ENCODE assay signal across 1 cellular context in genomic region chr11:9461068-9461759, GRCh38.
A peak's percentile ranks its signal among the peaks of the same experiment; 100 is the strongest.
TF ChIP-seq lines count a peak whose summit lies in the region.

No MANE protein-coding gene starts in this region.

TF ChIP-seq in HepG2, 621 proteins besides CTCF, POLR2A, EP300 and RAD21 (continued from another document and continues in another):
- TF ChIP-seq ZBTB39 (CRISPR knock-in tag; IDR thresholded peaks at IDR 0.05) (no peak), DRAP1 (CRISPR knock-in tag; IDR thresholded peaks at IDR 0.05) (no peak), ZNF616 (CRISPR knock-in tag; IDR thresholded peaks at IDR 0.05; ENCODE audit: low read depth) (no peak), ZNF501 (CRISPR knock-in tag; IDR thresholded peaks at IDR 0.05) (peak; percentile 86; the same call in 1 of the 2 replicates), FOXP4 (CRISPR knock-in tag; IDR thresholded peaks at IDR 0.05) (peak; percentile 23; the same call in 1 of the 2 replicates), CBX1 (IDR thresholded peaks at IDR 0.05; ENCODE audit: low read depth) (no peak), ZBTB20 (CRISPR knock-in tag; IDR thresholded peaks at IDR 0.05; ENCODE audit: borderline replicate concordance, low read depth) (no peak), KDM5A (IDR thresholded peaks at IDR 0.05; ENCODE audit: borderline replicate concordance, low read length) (no peak), ZNF337 (CRISPR knock-in tag; IDR thresholded peaks at IDR 0.05; ENCODE audit: borderline replicate concordance, low read depth) (no peak), POLR2AphosphoS2 (IDR thresholded peaks at IDR 0.05; ENCODE audit: low read depth, low read length) (peak; percentile 83; the same call in 1 of the 2 replicates), ISL2 (CRISPR knock-in tag; IDR thresholded peaks at IDR 0.05) (peak; percentile 15; the same call in 1 of the 2 replicates), POGZ (CRISPR knock-in tag; IDR thresholded peaks at IDR 0.05) (no peak), NR2C2 (CRISPR knock-in tag; IDR thresholded peaks at IDR 0.05; ENCODE audit: borderline replicate concordance) (no peak), HNRNPUL1 (IDR thresholded peaks at IDR 0.05; ENCODE audit: low read depth, low read length) (peak; percentile 67; the same call in 1 of the 2 replicates), SUZ12 (IDR thresholded peaks at IDR 0.05; ENCODE audit: low read depth, low read length) (no peak), ZMYM3 (CRISPR knock-in tag; IDR thresholded peaks at IDR 0.05) (no peak), ZNF720 (CRISPR knock-in tag; IDR thresholded peaks at IDR 0.05) (no peak), ZNF124 (CRISPR knock-in tag; IDR thresholded peaks at IDR 0.05) (peak; percentile 81; the same call in 1 of the 2 replicates), PHB2 (IDR thresholded peaks at IDR 0.05; ENCODE audit: partially characterized antibody) (no peak), ZFP41 (CRISPR knock-in tag; IDR thresholded peaks at IDR 0.05; ENCODE audit: borderline replicate concordance) (no peak), DR1 (CRISPR knock-in tag; IDR thresholded peaks at IDR 0.05) (no peak), ZNF556 (CRISPR knock-in tag; IDR thresholded peaks at IDR 0.05; ENCODE audit: borderline replicate concordance) (no peak), NAIF1 (CRISPR knock-in tag; IDR thresholded peaks at IDR 0.05; ENCODE audit: borderline replicate concordance) (no peak), RXRA (CRISPR knock-in tag; IDR thresholded peaks at IDR 0.05) (0 out of 2 replicates have a peak, but pooled peaks have one; percentile 34), MTERF4 (CRISPR knock-in tag; IDR thresholded peaks at IDR 0.05) (0 out of 2 replicates have a peak, but pooled peaks have one; percentile 27), PHF8 (CRISPR knock-in tag; IDR thresholded peaks at IDR 0.05) (peak; percentile 68), CENPT (CRISPR knock-in tag; IDR thresholded peaks at IDR 0.05; ENCODE audit: low read depth) (no peak), DMAP1 (CRISPR knock-in tag; IDR thresholded peaks at IDR 0.05) (no peak), MED13 (CRISPR knock-in tag; IDR thresholded peaks at IDR 0.05) (0 out of 2 replicates have a peak, but pooled peaks have one; percentile 5), ZSCAN9 (CRISPR knock-in tag; IDR thresholded peaks at IDR 0.05; ENCODE audit: borderline replicate concordance) (0 out of 2 replicates have a peak, but pooled peaks have one; percentile 17), ZNF260 (CRISPR knock-in tag; IDR thresholded peaks at IDR 0.05; ENCODE audit: borderline replicate concordance, low read depth) (no peak), CHD2 (IDR thresholded peaks at IDR 0.05; ENCODE audit: low read depth, low read length) (no peak), PPARG (CRISPR knock-in tag; conservative IDR thresholded peaks at IDR 0.05) (0 out of 2 replicates have a peak, but pooled peaks have one; percentile 34), ZNF3 (CRISPR knock-in tag; IDR thresholded peaks at IDR 0.05) (no peak), ZNF350 (CRISPR knock-in tag; IDR thresholded peaks at IDR 0.05; ENCODE audit: borderline replicate concordance, low read depth) (no peak; the same call in 1 of the 2 replicates), ARID4A (CRISPR knock-in tag; IDR thresholded peaks at IDR 0.05; ENCODE audit: borderline replicate concordance) (peak; percentile 43), ZGPAT (CRISPR knock-in tag; IDR thresholded peaks at IDR 0.05) (peak; percentile 54), CEBPZ (IDR thresholded peaks at IDR 0.05; ENCODE audit: low read length) (no peak), ZNF678 (CRISPR knock-in tag; IDR thresholded peaks at IDR 0.05) (0 out of 2 replicates have a peak, but pooled peaks have one; percentile 25), NBN (conservative IDR thresholded peaks at IDR 0.05) (no peak)
- TF ChIP-seq, protein P1, sequence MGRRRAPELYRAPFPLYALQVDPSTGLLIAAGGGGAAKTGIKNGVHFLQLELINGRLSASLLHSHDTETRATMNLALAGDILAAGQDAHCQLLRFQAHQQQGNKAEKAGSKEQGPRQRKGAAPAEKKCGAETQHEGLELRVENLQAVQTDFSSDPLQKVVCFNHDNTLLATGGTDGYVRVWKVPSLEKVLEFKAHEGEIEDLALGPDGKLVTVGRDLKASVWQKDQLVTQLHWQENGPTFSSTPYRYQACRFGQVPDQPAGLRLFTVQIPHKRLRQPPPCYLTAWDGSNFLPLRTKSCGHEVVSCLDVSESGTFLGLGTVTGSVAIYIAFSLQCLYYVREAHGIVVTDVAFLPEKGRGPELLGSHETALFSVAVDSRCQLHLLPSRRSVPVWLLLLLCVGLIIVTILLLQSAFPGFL (CRISPR knock-in tag; IDR thresholded peaks at IDR 0.05): no peak
- TF ChIP-seq, protein P2, sequence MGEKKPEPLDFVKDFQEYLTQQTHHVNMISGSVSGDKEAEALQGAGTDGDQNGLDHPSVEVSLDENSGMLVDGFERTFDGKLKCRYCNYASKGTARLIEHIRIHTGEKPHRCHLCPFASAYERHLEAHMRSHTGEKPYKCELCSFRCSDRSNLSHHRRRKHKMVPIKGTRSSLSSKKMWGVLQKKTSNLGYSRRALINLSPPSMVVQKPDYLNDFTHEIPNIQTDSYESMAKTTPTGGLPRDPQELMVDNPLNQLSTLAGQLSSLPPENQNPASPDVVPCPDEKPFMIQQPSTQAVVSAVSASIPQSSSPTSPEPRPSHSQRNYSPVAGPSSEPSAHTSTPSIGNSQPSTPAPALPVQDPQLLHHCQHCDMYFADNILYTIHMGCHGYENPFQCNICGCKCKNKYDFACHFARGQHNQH (CRISPR knock-in tag; IDR thresholded peaks at IDR 0.05): peak; percentile 47
- TF ChIP-seq, protein P3, sequence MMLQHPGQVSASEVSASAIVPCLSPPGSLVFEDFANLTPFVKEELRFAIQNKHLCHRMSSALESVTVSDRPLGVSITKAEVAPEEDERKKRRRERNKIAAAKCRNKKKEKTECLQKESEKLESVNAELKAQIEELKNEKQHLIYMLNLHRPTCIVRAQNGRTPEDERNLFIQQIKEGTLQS (CRISPR knock-in tag; IDR thresholded peaks at IDR 0.05): no peak
